In the genomic region with DNA sequence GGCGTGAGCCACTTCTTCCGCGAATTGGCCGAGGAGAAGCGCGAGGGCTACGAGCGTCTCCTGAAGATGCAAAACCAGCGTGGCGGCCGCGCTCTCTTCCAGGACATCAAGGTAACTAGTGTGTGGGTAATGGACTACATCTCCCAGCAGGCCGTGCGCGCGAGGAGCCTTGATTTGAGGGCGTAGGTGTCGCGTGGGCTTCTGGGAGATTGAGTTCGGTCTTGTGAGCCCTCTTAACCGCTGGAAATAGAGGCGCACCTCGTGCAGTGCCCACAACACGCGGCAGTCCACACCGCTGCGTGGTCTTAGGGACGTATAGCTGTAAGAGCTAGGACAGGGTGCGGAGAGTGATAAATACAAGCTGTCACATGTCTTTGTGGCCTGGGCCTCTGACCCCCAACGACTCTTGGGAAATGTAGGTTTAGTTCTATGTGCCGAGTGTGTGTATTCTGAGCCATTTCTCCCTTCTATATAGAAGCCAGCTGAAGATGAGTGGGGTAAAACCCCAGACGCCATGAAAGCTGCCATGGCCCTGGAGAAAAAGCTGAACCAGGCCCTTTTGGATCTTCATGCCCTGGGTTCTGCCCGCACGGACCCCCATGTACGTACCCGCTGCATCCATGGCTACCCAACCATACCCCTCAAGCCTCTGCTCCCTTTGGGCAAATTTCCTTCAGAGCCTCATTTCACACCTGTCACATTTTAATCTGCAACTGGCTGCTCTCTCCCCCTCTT, we compare ENCODE assay signal across 1 cellular context.
TF ChIP-seq lines count a peak whose summit lies in the region.

No MANE protein-coding gene starts in this region.

TF ChIP-seq in HEK293, 187 proteins besides CTCF, POLR2A, EP300 and RAD21 (continued from another document):
- TF ChIP-seq, protein P1, sequence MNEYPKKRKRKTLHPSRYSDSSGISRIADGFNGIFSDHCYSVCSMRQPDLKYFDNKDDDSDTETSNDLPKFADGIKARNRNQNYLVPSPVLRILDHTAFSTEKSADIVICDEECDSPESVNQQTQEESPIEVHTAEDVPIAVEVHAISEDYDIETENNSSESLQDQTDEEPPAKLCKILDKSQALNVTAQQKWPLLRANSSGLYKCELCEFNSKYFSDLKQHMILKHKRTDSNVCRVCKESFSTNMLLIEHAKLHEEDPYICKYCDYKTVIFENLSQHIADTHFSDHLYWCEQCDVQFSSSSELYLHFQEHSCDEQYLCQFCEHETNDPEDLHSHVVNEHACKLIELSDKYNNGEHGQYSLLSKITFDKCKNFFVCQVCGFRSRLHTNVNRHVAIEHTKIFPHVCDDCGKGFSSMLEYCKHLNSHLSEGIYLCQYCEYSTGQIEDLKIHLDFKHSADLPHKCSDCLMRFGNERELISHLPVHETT (tag by site-specific recombination; IDR thresholded peaks at IDR 0.05): no peak
- TF ChIP-seq ZNF558 (tag by site-specific recombination; IDR thresholded peaks at IDR 0.05) (no peak), ZNF670 (tag by site-specific recombination; IDR thresholded peaks at IDR 0.05; ENCODE audit: low read depth) (no peak), ZNF311 (tag by site-specific recombination; IDR thresholded peaks at IDR 0.05; ENCODE audit: borderline replicate concordance) (no peak)
